ENCODE assay signal across 17 cellular contexts in genomic region chr12:25236190-25236589, GRCh38. TPM values are rescaled to one million over a fixed set of nuclear protein-coding genes. Genes with fewer than 3 reads are reported as not detected.
DNase-seq lines count a peak whose midpoint lies in the region; ATAC-seq and TF ChIP-seq lines count a peak whose summit lies in the region.
"Had no signal": no experiment of that assay in that cellular context is flagged by ENCODE, and none has a peak within 500 bp of the region (broad histone marks: within the 10 kb centered on the region; RNA-seq: fewer than 3 reads in every experiment).

No MANE protein-coding gene starts in this region.

- H3K4me3 ChIP-seq in HEK293 (ENCODE audit: low read depth, low read length), result no peak overlapping the region
- H3K4me3 ChIP-seq in cardiac fibroblast (replicated peaks in 1 of 2; ENCODE audit: low read depth in 2 of 2, low read length in 2 of 2), result no peak overlapping the region
- H3K4me3 ChIP-seq in left lung, result no peak overlapping the region
- H3K4me3 ChIP-seq: BLaER1 treated with 17β-estradiol and CSF1 and Interleukin-3, amounts not matched to agents 10 nM and 100 nM; right lobe of liver had no signal

- no peak for ATAC-seq in left lung
- ATAC-seq: right lobe of liver had no signal

- POLR2A ChIA-PET in HEK293 (lab: Yijun Ruan, JAX), result no interaction called here

- intact Hi-C loops in left lung (cut with DNase I), result no loop called here

- no peaks in the 10 kb centered on the region for H3K9me3 ChIP-seq in HEK293 (ENCODE audit: control insufficient read depth, insufficient read depth, low read depth, low read length)
- no peaks in the 10 kb centered on the region for H3K9me3 ChIP-seq in left lung
- H3K9me3 ChIP-seq: right lobe of liver had no signal

- H3K4me1 ChIP-seq in HEK293 (ENCODE audit: control insufficient read depth, insufficient read depth, low read length), result no peaks in the 10 kb centered on the region
- H3K4me1 ChIP-seq in left lung, result peaks cover 0 to 4% of the 10 kb centered on the region in 2 donors
- H3K4me1 ChIP-seq: right lobe of liver had no signal

- CTCF ChIA-PET in HEK293 (lab: Yijun Ruan, JAX), result interaction anchor here (0.6 to 1.0 kb wide), 2 partner anchors 152 to 200 kb away, joined by 3 read pairs; no protein-coding TSS in a partner anchor

- TF ChIP-seq CTCF in HEK293 (tag by site-specific recombination; IDR thresholded peaks at IDR 0.05) (no peak), cardiac fibroblast (IDR thresholded peaks at IDR 0.05; ENCODE audit: low read depth, low read length) (no peak), left lung (IDR thresholded peaks at IDR 0.05) (no peak)

- no peaks in the 10 kb centered on the region for H3K27me3 ChIP-seq in left lung
- H3K27me3 ChIP-seq: BLaER1 treated with 17β-estradiol and CSF1 and Interleukin-3, amounts not matched to agents 10 nM and 100 nM; right lobe of liver had no signal

- DNase-seq in AG20443 (ENCODE audit: low spot score) (peak; percentile 40), cardiac fibroblast (ENCODE audit: low read depth in 2 of 2) (peak; percentile 31 to 59), iris pigment epithelial cell (ENCODE audit: low read depth) (peak; percentile 51), left lung (no peak), NCI-H345 (lab: John Stamatoyannopoulos, UW) (no peak), COLO829 (ENCODE audit: low spot score) (no peak)
- DNase-seq: activated CD4-positive, alpha-beta T cell treated with anti-CD3 and anti-CD28 coated beads for 48 hours; activated T-cell treated with anti-CD3 and anti-CD28 coated beads, Interleukin-2, amount 50 U/mL, for 48 hours; amniotic stem cell; NCI-H1092 treated with DMSO at 0.1 percent for 48 hours; right lobe of liver; SHP77 treated with DMSO at 0.1 percent for 48 hours; stimulated activated CD4-positive, alpha-beta T cell treated with anti-CD3 and anti-CD28 coated beads, Interleukin-4, amount 100 ng/mL, for 24 hours; T-helper 9 cell had no signal

- H3K27ac ChIP-seq in HEK293 (ENCODE audit: extremely low read depth, low read depth, low read length), result no peak overlapping the region
- H3K27ac ChIP-seq in left lung, result no peak overlapping the region
- H3K27ac ChIP-seq: BLaER1 treated with 17β-estradiol and CSF1 and Interleukin-3, amounts not matched to agents 10 nM and 100 nM; right lobe of liver had no signal

- H3K36me3 ChIP-seq in HEK293 (ENCODE audit: control insufficient read depth in 2 of 2, insufficient read depth in 1 of 2, low read length in 2 of 2) (peaks cover 9 to 14% of the 10 kb centered on the region in 2 experiments), left lung (peaks cover 3 to 18% of the 10 kb centered on the region in 2 donors)

TF ChIP-seq in HEK293, 187 proteins besides CTCF, POLR2A, EP300 and RAD21:
- TF ChIP-seq OSR2 (tag by site-specific recombination; IDR thresholded peaks at IDR 0.05), result peak; percentile 30; the same call in 1 of the 2 replicates
- TF ChIP-seq ZNF561 (tag by site-specific recombination; IDR thresholded peaks at IDR 0.05; ENCODE audit: borderline replicate concordance), result no peak

RNA-seq across cellular contexts. Expression of gene KRAS, which starts 14.5 kb away (rescaled TPM):
- 10 to 100 TPM; 29.0 to 30.4 TPM for total RNA-seq in left lung

RNA-seq across cellular contexts. Expression of gene ETFRF1, which starts 41.2 kb away (rescaled TPM):
- 10 to 100 TPM; 17.1 to 22.5 TPM for total RNA-seq in left lung

RNA-seq across cellular contexts. Expression of gene DNAI7, which starts 41.2 kb away (rescaled TPM):
- total RNA-seq in left lung, result 1 to 10 TPM; 1.1 to 2.3 TPM
- total RNA-seq: lung microvascular endothelial cell had no signal

Comparison
In these comparisons a context has a peak if more than half of its experiments do, and no peak if none do; other contexts are left out.
1. DNase-seq: peak in AG20443 (single experiment), cardiac fibroblast (2 of 2) and iris pigment epithelial cell (single experiment); none in left lung (0 of 2), NCI-H345 (single experiment) and COLO829 (single experiment).